Comparison of ENCODE assay signal across 12 cellular contexts in genomic region chr1:208538587-208538986, GRCh38.
"Had no signal": no experiment of that assay in that cellular context is flagged by ENCODE, and none has a peak within 500 bp of the region (broad histone marks: within the 10 kb centered on the region; RNA-seq: fewer than 3 reads in every experiment).

No MANE protein-coding gene starts in this region.

- H3K4me1 Mint-ChIP-seq: activated naive CD8-positive, alpha-beta T cell treated with anti-CD3 and anti-CD28 coated beads for 36 hours; stimulated activated naive CD8-positive, alpha-beta T cell treated with anti-CD3 and anti-CD28 coated beads, Interleukin-15, amount 100 ng/mL, for 72 hours had no signal

- H3K4me3 ChIP-seq: prostate gland, testis had no signal

- H3K9me3 Mint-ChIP-seq: activated naive CD8-positive, alpha-beta T cell treated with anti-CD3 and anti-CD28 coated beads for 36 hours; dendritic cell treated with granulocyte-macrophage colony-stimulating factor and Interleukin-4, amounts not matched to agents 40 ng/mL and 50 ng/mL, for 4 days; stimulated activated naive CD8-positive, alpha-beta T cell treated with anti-CD3 and anti-CD28 coated beads, Interleukin-15, amount 100 ng/mL, for 72 hours had no signal

- H3K9me3 ChIP-seq: prostate gland, testis had no signal

- H3K4me1 ChIP-seq: prostate gland, testis had no signal

- H3K27me3 Mint-ChIP-seq: dendritic cell treated with granulocyte-macrophage colony-stimulating factor and Interleukin-4, amounts not matched to agents 40 ng/mL and 50 ng/mL, for 4 days; stimulated activated naive CD8-positive, alpha-beta T cell treated with anti-CD3 and anti-CD28 coated beads, Interleukin-15, amount 100 ng/mL, for 72 hours had no signal

- DNase-seq: activated CD4-positive, alpha-beta T cell treated with anti-CD3 and anti-CD28 coated beads, Interleukin-2, amount 50 U/mL, for 1 hour; activated CD8-positive, alpha-beta memory T cell treated with anti-CD3 and anti-CD28 coated beads for 24 hours; activated naive CD8-positive, alpha-beta T cell treated with anti-CD3 and anti-CD28 coated beads for 36 hours; amygdala; stimulated activated naive CD8-positive, alpha-beta T cell treated with anti-CD3 and anti-CD28 coated beads, Interleukin-15, amount 100 ng/mL, for 72 hours; testis had no signal

- H3K36me3 ChIP-seq: prostate gland had no signal

- H3K36me3 Mint-ChIP-seq: activated naive CD8-positive, alpha-beta T cell treated with anti-CD3 and anti-CD28 coated beads for 36 hours; natural killer cell treated with Interleukin-12 subunit alpha and Interleukin-12 subunit beta and Interleukin-15 and Interleukin-18, amount 100 ng/mL, for 72 hours had no signal

- H3K27me3 ChIP-seq: testis had no signal

- H3K27ac Mint-ChIP-seq: activated naive CD8-positive, alpha-beta T cell treated with anti-CD3 and anti-CD28 coated beads for 36 hours; dendritic cell treated with granulocyte-macrophage colony-stimulating factor and Interleukin-4, amounts not matched to agents 40 ng/mL and 50 ng/mL, for 4 days; natural killer cell treated with Interleukin-12 subunit alpha and Interleukin-12 subunit beta and Interleukin-15 and Interleukin-18, amount 100 ng/mL, for 72 hours; stimulated activated naive CD8-positive, alpha-beta T cell treated with anti-CD3 and anti-CD28 coated beads, Interleukin-15, amount 100 ng/mL, for 72 hours had no signal

- H3K27ac ChIP-seq: epithelial cell of prostate, prostate gland, testis had no signal

- H3K4me3 Mint-ChIP-seq: activated naive CD8-positive, alpha-beta T cell treated with anti-CD3 and anti-CD28 coated beads for 36 hours; dendritic cell treated with granulocyte-macrophage colony-stimulating factor and Interleukin-4, amounts not matched to agents 40 ng/mL and 50 ng/mL, for 4 days; natural killer cell treated with Interleukin-12 subunit alpha and Interleukin-12 subunit beta and Interleukin-15 and Interleukin-18, amount 100 ng/mL, for 72 hours; stimulated activated naive CD8-positive, alpha-beta T cell treated with anti-CD3 and anti-CD28 coated beads, Interleukin-15, amount 100 ng/mL, for 72 hours had no signal

- ATAC-seq: activated CD4-positive, CD25-positive, alpha-beta regulatory T cell treated with anti-CD3 and anti-CD28 coated beads, Interleukin-2, amount 50 U/mL, for 24 hours; natural killer cell treated with Interleukin-12 subunit alpha and Interleukin-12 subunit beta and Interleukin-15 and Interleukin-18, amount 100 ng/mL, for 72 hours; sciatic nerve; stimulated activated naive CD8-positive, alpha-beta T cell treated with anti-CD3 and anti-CD28 coated beads, Interleukin-15, amount 100 ng/mL, for 72 hours had no signal
